ENCODE assay signal across 8 cellular contexts in the genomic region with DNA sequence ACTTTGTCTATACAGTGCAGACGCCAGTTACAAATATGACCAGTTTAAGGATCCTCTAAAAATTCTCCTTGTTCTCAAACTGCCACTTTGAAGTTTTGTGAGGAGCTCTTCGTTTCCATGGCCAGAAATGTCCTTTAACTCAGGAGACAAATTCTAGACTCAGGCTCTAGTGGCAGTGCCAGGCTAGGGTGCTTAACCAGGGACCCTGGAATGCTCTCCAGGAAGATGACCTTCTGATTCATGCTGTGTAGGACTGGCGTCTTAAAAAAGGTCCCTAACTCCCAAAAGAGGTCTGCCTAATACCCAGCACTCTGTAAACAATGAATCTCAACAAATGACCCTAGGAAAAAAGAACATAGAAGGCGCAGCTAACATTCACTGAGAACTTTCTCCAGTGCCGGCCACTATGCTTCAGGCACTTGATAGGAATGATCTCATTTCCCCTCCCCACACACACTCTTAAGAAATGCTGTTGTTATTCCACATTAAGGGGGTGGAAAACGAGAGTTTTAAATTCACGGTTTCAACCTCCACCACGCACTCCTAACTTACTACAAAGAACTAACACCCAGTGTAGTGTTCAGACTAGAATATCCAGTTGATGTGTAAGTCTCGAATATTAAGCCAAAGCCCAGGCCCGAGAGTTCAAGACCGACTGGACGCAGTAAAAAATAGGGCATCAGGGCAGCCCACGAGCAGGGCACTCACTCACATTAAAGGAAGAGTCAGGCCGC.
DNase-seq lines count a peak whose midpoint lies in the region; ATAC-seq and TF ChIP-seq lines count a peak whose summit lies in the region.

No MANE protein-coding gene starts in this region.

- TF ChIP-seq CTCF in WI38 (IDR thresholded peaks at IDR 0.05; ENCODE audit: low read depth, low read length) (no peak), foreskin fibroblast (IDR thresholded peaks at IDR 0.05; ENCODE audit: low read depth, low read length) (no peak)

- ATAC-seq in HG02852 (IDR thresholded peaks at IDR 0.05; ENCODE audit: unreplicated experiment): peak; percentile 25

- H3K4me3 ChIP-seq in WI38 (ENCODE audit: low read depth, low read length) (peak overlapping the region; percentile 95), foreskin fibroblast (ENCODE audit: low read depth in 1 of 2, low read length in 2 of 2) (peak overlapping the region; percentile 81 to 83)

- peak; percentile 47 for DNase-seq in EL
- DNase-seq in foreskin fibroblast: peak; percentile 16 to 60
- peak; percentile 30 for DNase-seq in pons (ENCODE audit: low spot score)
- no peak for DNase-seq in NCI-H2081 (lab: John Stamatoyannopoulos, UW)
- DNase-seq in HuH-7.5 (ENCODE audit: low spot score): no peak
- no peak for DNase-seq in epidermal melanocyte (ENCODE audit: insufficient read length, low spot score)

Comparison
In these comparisons a context has a peak if more than half of its experiments do, and no peak if none do; other contexts are left out.
1. DNase-seq: peak in EL (single experiment), foreskin fibroblast (2 of 2) and pons (single experiment); none in NCI-H2081 (0 of 2), HuH-7.5 (single experiment) and epidermal melanocyte (single experiment).